2 cellular contexts compared by ENCODE assay signal in genomic region chr17:48392836-48393235, GRCh38.
A peak's percentile ranks its signal among the peaks of the same experiment; 100 is the strongest.
TF ChIP-seq lines count a peak whose summit lies in the region.

No MANE protein-coding gene starts in this region.

TF ChIP-seq in HCT116, 20 proteins besides CTCF, POLR2A, EP300 and RAD21:
- TF ChIP-seq REST (IDR thresholded peaks at IDR 0.05; ENCODE audit: low read depth) (no peak), EGR1 (IDR thresholded peaks at IDR 0.05; ENCODE audit: low read depth) (no peak), SP1 (IDR thresholded peaks at IDR 0.05; ENCODE audit: low read depth) (no peak), ELF1 (IDR thresholded peaks at IDR 0.05; ENCODE audit: borderline replicate concordance, low read depth) (peak; percentile 16; the same call in 1 of the 2 replicates), SIN3A (IDR thresholded peaks at IDR 0.05; ENCODE audit: low read depth) (no peak)

TF ChIP-seq in K562, 482 proteins besides CTCF, POLR2A, EP300 and RAD21:
- TF ChIP-seq KLF16 (IDR thresholded peaks at IDR 0.05) (no peak), SPI1 (IDR thresholded peaks at IDR 0.05; ENCODE audit: borderline replicate concordance, low read depth, low read length) (peak; percentile 66), CEBPG (CRISPR knock-in tag; IDR thresholded peaks at IDR 0.05) (no peak), CEBPG (tag; conservative IDR thresholded peaks at IDR 0.05 in 1 of 2, IDR thresholded peaks at IDR 0.05 in 1 of 2) (no peak), ZNF785 (CRISPR knock-in tag; IDR thresholded peaks at IDR 0.05) (no peak), ZBTB7A (IDR thresholded peaks at IDR 0.05; ENCODE audit: borderline replicate concordance, control insufficient read depth, low read depth, low read length) (no peak), PML (IDR thresholded peaks at IDR 0.05; ENCODE audit: low read length) (no peak), ZNF77 (CRISPR knock-in tag; IDR thresholded peaks at IDR 0.05) (no peak), TGIF2 (CRISPR knock-in tag; IDR thresholded peaks at IDR 0.05) (no peak), ID3 (CRISPR knock-in tag; IDR thresholded peaks at IDR 0.05) (no peak), ID3 (tag; IDR thresholded peaks at IDR 0.05) (no peak), MXD1 (CRISPR knock-in tag; IDR thresholded peaks at IDR 0.05; ENCODE audit: borderline replicate concordance, poor library complexity, severe bottlenecking) (no peak), PHF20 (IDR thresholded peaks at IDR 0.05; ENCODE audit: partially characterized antibody) (no peak), FOXM1 (IDR thresholded peaks at IDR 0.05; ENCODE audit: low read depth) (peak; percentile 57; the same call in 1 of the 2 replicates), FOXM1 (CRISPR knock-in tag; IDR thresholded peaks at IDR 0.05; ENCODE audit: low read depth) (no peak), BDP1 (IDR thresholded peaks at IDR 0.05; ENCODE audit: insufficient read depth, insufficient read length) (no peak), FIP1L1 (IDR thresholded peaks at IDR 0.05; ENCODE audit: low read depth, low read length, poor library complexity, severe bottlenecking) (no peak), SRSF3 (IDR thresholded peaks at IDR 0.05; ENCODE audit: insufficient read depth, low read length) (no peak), RBFOX2 (IDR thresholded peaks at IDR 0.05; ENCODE audit: low read depth, low read length) (no peak)
